28 cellular contexts compared by ENCODE assay signal in genomic region chr3:89395996-89396395, GRCh38.
"Had no signal": no experiment of that assay in that cellular context is flagged by ENCODE, and none has a peak within 500 bp of the region (broad histone marks: within the 10 kb centered on the region; RNA-seq: fewer than 3 reads in every experiment).

No MANE protein-coding gene starts in this region.

- DNase-seq: stimulated activated CD4-positive, alpha-beta T cell treated with anti-CD3 and anti-CD28 coated beads, Interleukin-2, amount 100 ng/mL, for 48 hours; stimulated activated CD4-positive, alpha-beta T cell treated with anti-CD3 and anti-CD28 coated beads, Interleukin-4, amount 100 ng/mL, for 1 hour; stimulated activated CD4-positive, alpha-beta T cell treated with anti-CD3 and anti-CD28 coated beads, Interleukin-4, amount 100 ng/mL, for 24 hours; stimulated activated CD4-positive, alpha-beta T cell treated with anti-CD3 and anti-CD28 coated beads, Interleukin-4, amount 100 ng/mL, for 4 hours; stimulated activated CD8-positive, alpha-beta memory T cell treated with anti-CD3 and anti-CD28 coated beads, Interleukin-4, amount 100 ng/mL, for 48 hours; stimulated activated naive B cell treated with anti-CD40 and anti-IgM and Interleukin-4, amounts not matched to agents 10 μg/mL and 1 μg/mL and 100 μg/mL, for 72 hours; stimulated activated naive CD4-positive, alpha-beta T cell; stimulated activated naive CD4-positive, alpha-beta T cell treated with Interleukin-2 at 50 U/mL for 16 hours; stimulated activated naive CD8-positive, alpha-beta T cell treated with anti-CD3 and anti-CD28 coated beads, Interleukin-15, amount 100 ng/mL, for 72 hours; stimulated activated naive CD8-positive, alpha-beta T cell treated with anti-CD3 and anti-CD28 coated beads, Interleukin-15, Interleukin-2, amounts not matched to agents 100 U/mL and 50 U/mL, for 24 hours; stomach; substantia nigra; testis; thyroid gland; tibial artery; transverse colon; trophoblast cell; upper lobe of left lung; upper lobe of right lung; uterus had no signal

- H3K9me3 ChIP-seq: stomach, suprapubic skin, testis, thoracic aorta, thyroid gland, tibial artery, tibial nerve, transverse colon, upper lobe of left lung, upper lobe of right lung, uterus, vagina had no signal

- H3K27ac ChIP-seq: stomach, suprapubic skin, testis, thoracic aorta, thyroid gland, tibial artery, tibial nerve, transverse colon, upper lobe of left lung, upper lobe of right lung, uterus, vagina had no signal

- H3K4me1 Mint-ChIP-seq: stimulated activated effector memory CD8-positive, alpha-beta T cell treated with anti-CD3 and anti-CD28 coated beads, Interleukin-12 subunit alpha, Interleukin-12 subunit beta, amount 100 ng/mL, for 72 hours; stimulated activated memory B cell treated with anti-CD40 and anti-IgM and Interleukin-4, amounts not matched to agents 10 μg/mL and 1 μg/mL and 100 μg/mL, for 72 hours; stimulated activated naive B cell treated with anti-CD40 and anti-IgM and Interleukin-4, amounts not matched to agents 10 μg/mL and 1 μg/mL and 100 μg/mL, for 72 hours; stimulated activated naive CD8-positive, alpha-beta T cell treated with anti-CD3 and anti-CD28 coated beads, Interleukin-15, amount 100 ng/mL, for 72 hours had no signal

- H3K27me3 ChIP-seq: stomach, suprapubic skin, testis, thyroid gland, tibial artery, tibial nerve, transverse colon, upper lobe of left lung, upper lobe of right lung, uterus, vagina had no signal

- H3K4me1 ChIP-seq: stomach, suprapubic skin, testis, thyroid gland, tibial artery, tibial nerve, transverse colon, upper lobe of left lung, upper lobe of right lung, uterus, vagina had no signal

- H3K9me3 Mint-ChIP-seq: stimulated activated naive B cell treated with anti-CD40 and anti-IgM and Interleukin-4, amounts not matched to agents 10 μg/mL and 1 μg/mL and 100 μg/mL, for 72 hours; stimulated activated naive CD8-positive, alpha-beta T cell treated with anti-CD3 and anti-CD28 coated beads, Interleukin-15, Interleukin-2, amounts not matched to agents 100 ng/mL and 50 ng/mL, for 24 hours; type B pancreatic cell had no signal

- H3K36me3 Mint-ChIP-seq: stimulated activated effector memory CD8-positive, alpha-beta T cell treated with anti-CD3 and anti-CD28 coated beads, Interleukin-12 subunit alpha, Interleukin-12 subunit beta, amount 100 ng/mL, for 72 hours; stimulated activated memory B cell treated with anti-CD40 and anti-IgM and Interleukin-4, amounts not matched to agents 10 μg/mL and 1 μg/mL and 100 μg/mL, for 72 hours; stimulated activated naive B cell treated with anti-CD40 and anti-IgM and Interleukin-4, amounts not matched to agents 10 μg/mL and 1 μg/mL and 100 μg/mL, for 72 hours; type B pancreatic cell had no signal

- H3K36me3 ChIP-seq: stomach, suprapubic skin, thoracic aorta, thyroid gland, tibial artery, tibial nerve, transverse colon, upper lobe of left lung, upper lobe of right lung, uterus, vagina had no signal

- H3K27me3 Mint-ChIP-seq: stimulated activated memory B cell treated with anti-CD40 and anti-IgM and Interleukin-4, amounts not matched to agents 10 μg/mL and 1 μg/mL and 100 μg/mL, for 72 hours; stimulated activated naive B cell treated with anti-CD40 and anti-IgM and Interleukin-4, amounts not matched to agents 10 μg/mL and 1 μg/mL and 100 μg/mL, for 72 hours; stimulated activated naive CD8-positive, alpha-beta T cell treated with anti-CD3 and anti-CD28 coated beads, Interleukin-15, amount 100 ng/mL, for 72 hours; stimulated activated naive CD8-positive, alpha-beta T cell treated with anti-CD3 and anti-CD28 coated beads, Interleukin-15, Interleukin-2, amounts not matched to agents 100 ng/mL and 50 ng/mL, for 24 hours; type B pancreatic cell had no signal

- H3K27ac Mint-ChIP-seq: stimulated activated effector memory CD8-positive, alpha-beta T cell treated with anti-CD3 and anti-CD28 coated beads, Interleukin-12 subunit alpha, Interleukin-12 subunit beta, amount 100 ng/mL, for 72 hours; stimulated activated memory B cell treated with anti-CD40 and anti-IgM and Interleukin-4, amounts not matched to agents 10 μg/mL and 1 μg/mL and 100 μg/mL, for 72 hours; stimulated activated naive B cell treated with anti-CD40 and anti-IgM and Interleukin-4, amounts not matched to agents 10 μg/mL and 1 μg/mL and 100 μg/mL, for 72 hours; stimulated activated naive CD8-positive, alpha-beta T cell treated with anti-CD3 and anti-CD28 coated beads, Interleukin-15, amount 100 ng/mL, for 72 hours; stimulated activated naive CD8-positive, alpha-beta T cell treated with anti-CD3 and anti-CD28 coated beads, Interleukin-15, Interleukin-2, amounts not matched to agents 100 ng/mL and 50 ng/mL, for 24 hours; type B pancreatic cell had no signal

- H3K4me3 Mint-ChIP-seq: stimulated activated effector memory CD8-positive, alpha-beta T cell treated with anti-CD3 and anti-CD28 coated beads, Interleukin-12 subunit alpha, Interleukin-12 subunit beta, amount 100 ng/mL, for 72 hours; stimulated activated memory B cell treated with anti-CD40 and anti-IgM and Interleukin-4, amounts not matched to agents 10 μg/mL and 1 μg/mL and 100 μg/mL, for 72 hours; stimulated activated naive B cell treated with anti-CD40 and anti-IgM and Interleukin-4, amounts not matched to agents 10 μg/mL and 1 μg/mL and 100 μg/mL, for 72 hours; stimulated activated naive CD8-positive, alpha-beta T cell treated with anti-CD3 and anti-CD28 coated beads, Interleukin-15, amount 100 ng/mL, for 72 hours; stimulated activated naive CD8-positive, alpha-beta T cell treated with anti-CD3 and anti-CD28 coated beads, Interleukin-15, Interleukin-2, amounts not matched to agents 100 ng/mL and 50 ng/mL, for 24 hours; type B pancreatic cell had no signal

- H3K4me3 ChIP-seq: stomach, suprapubic skin, testis, thoracic aorta, thyroid gland, tibial artery, tibial nerve, transverse colon, upper lobe of left lung, upper lobe of right lung, uterus, vagina had no signal
